ENCODE assay signal across 1 cellular context in the genomic region with DNA sequence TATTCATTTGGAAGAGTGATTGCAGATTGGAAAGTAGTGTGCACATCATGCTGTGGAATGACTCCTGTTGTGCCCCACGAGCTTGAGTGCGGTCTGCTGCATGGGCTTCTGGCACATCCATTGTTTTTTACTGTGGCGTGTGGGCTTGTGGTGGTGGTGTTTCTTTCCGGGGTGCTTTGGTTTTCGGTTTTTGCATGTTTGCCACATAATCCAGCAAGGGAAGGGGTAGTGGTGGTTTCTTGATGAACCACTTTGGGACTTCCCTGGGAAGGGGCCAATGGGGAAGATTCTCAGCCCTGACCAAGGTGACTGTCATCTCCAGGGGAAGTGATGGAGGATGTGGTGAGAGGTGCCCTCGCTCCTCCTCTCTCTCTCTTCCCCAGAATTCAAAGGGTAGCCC.
TF ChIP-seq lines count a peak whose summit lies in the region.

No MANE protein-coding gene starts in this region.

TF ChIP-seq in GM12878, 131 proteins besides CTCF, POLR2A, EP300 and RAD21:
- TF ChIP-seq SIX5 (IDR thresholded peaks at IDR 0.05; ENCODE audit: low read depth, low read length, severe bottlenecking) (no peak), RUNX3 (IDR thresholded peaks at IDR 0.05; ENCODE audit: low read length) (peak; percentile 73), MTA2 (IDR thresholded peaks at IDR 0.05; ENCODE audit: low read depth) (0 out of 2 replicates have a peak, but pooled peaks have one; percentile 10), MEF2A (IDR thresholded peaks at IDR 0.05; ENCODE audit: insufficient read depth, low read depth, low read length) (no peak), IRF5 (IDR thresholded peaks at IDR 0.05; ENCODE audit: borderline replicate concordance) (no peak), YY1 (IDR thresholded peaks at IDR 0.05; ENCODE audit: low read depth, low read length) (no peak), IKZF1 (conservative IDR thresholded peaks at IDR 0.05) (peak; percentile 44; the same call in 1 of the 2 replicates), EGR1 (IDR thresholded peaks at IDR 0.05; ENCODE audit: borderline replicate concordance in 1 of 2, low read depth in 2 of 2, low read length in 2 of 2) (no peak), SREBF2 (IDR thresholded peaks at IDR 0.05; ENCODE audit: low read length) (no peak)
- TF ChIP-seq, protein P1, sequence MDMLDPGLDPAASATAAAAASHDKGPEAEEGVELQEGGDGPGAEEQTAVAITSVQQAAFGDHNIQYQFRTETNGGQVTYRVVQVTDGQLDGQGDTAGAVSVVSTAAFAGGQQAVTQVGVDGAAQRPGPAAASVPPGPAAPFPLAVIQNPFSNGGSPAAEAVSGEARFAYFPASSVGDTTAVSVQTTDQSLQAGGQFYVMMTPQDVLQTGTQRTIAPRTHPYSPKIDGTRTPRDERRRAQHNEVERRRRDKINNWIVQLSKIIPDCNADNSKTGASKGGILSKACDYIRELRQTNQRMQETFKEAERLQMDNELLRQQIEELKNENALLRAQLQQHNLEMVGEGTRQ (IDR thresholded peaks at IDR 0.05; ENCODE audit: borderline replicate concordance, low read depth, low read length) = no peak
